ENCODE assay signal across 29 cellular contexts in genomic region chr1:26550946-26551345, GRCh38. TPM values are rescaled to one million over a fixed set of nuclear protein-coding genes. Genes with fewer than 3 reads are reported as not detected.
A peak's percentile ranks its signal among the peaks of the same experiment; 100 is the strongest.
DNase-seq lines count a peak whose midpoint lies in the region; ATAC-seq, FAIRE-seq and TF ChIP-seq lines count a peak whose summit lies in the region.
"Had no signal": no experiment of that assay in that cellular context is flagged by ENCODE, and none has a peak within 500 bp of the region (broad histone marks: within the 10 kb centered on the region; RNA-seq: fewer than 3 reads in every experiment).

No MANE protein-coding gene starts in this region.

- peaks cover 30% of the 10 kb centered on the region for H3K4me1 ChIP-seq in CD4-positive, alpha-beta memory T cell (ENCODE audit: insufficient read depth, low read length)

- H3K4me3 Mint-ChIP-seq in activated naive CD8-positive, alpha-beta T cell, result no peak overlapping the region
- H3K4me3 Mint-ChIP-seq in activated naive CD8-positive, alpha-beta T cell treated with anti-CD3 and anti-CD28 coated beads for 36 hours, result no peak overlapping the region
- H3K4me3 Mint-ChIP-seq in CD4-positive, alpha-beta memory T cell, result no peak overlapping the region
- H3K4me3 Mint-ChIP-seq in T-helper 17 cell (no peak overlapping the region), immature natural killer cell (no peak overlapping the region)
- H3K4me3 Mint-ChIP-seq: activated CD8-positive, alpha-beta memory T cell treated with anti-CD3 and anti-CD28 coated beads, Interleukin-2, amount 10 ng/mL, durations not matched to agents 7 days and 5 days; activated naive CD4-positive, alpha-beta T cell treated with anti-CD3 and anti-CD28 coated beads, Interleukin-2, amount 10 ng/mL, durations not matched to agents 7 days and 5 days; activated T-cell treated with anti-CD3 and anti-CD28 coated beads, Interleukin-2, amount 50 U/mL, for 72 hours; effector memory CD8-positive, alpha-beta T cell; GM23338; HFFc6; nephron; stimulated activated memory B cell treated with anti-CD40 and anti-IgM and Interleukin-4, amounts not matched to agents 10 μg/mL and 1 μg/mL and 100 μg/mL, for 72 hours had no signal

- FAIRE-seq in GM12891 (lab: Jason Lieb, UNC), result no peak

- no peaks in the 10 kb centered on the region for H3K27me3 ChIP-seq in CD4-positive, alpha-beta memory T cell (ENCODE audit: insufficient read depth, low read length)
- H3K27me3 ChIP-seq: Peyer's patch, suprapubic skin, upper lobe of left lung had no signal

- no peaks in the 10 kb centered on the region for H3K9me3 Mint-ChIP-seq in activated naive CD8-positive, alpha-beta T cell (ENCODE audit: low read depth)
- H3K9me3 Mint-ChIP-seq in activated naive CD8-positive, alpha-beta T cell treated with anti-CD3 and anti-CD28 coated beads for 36 hours, result no peaks in the 10 kb centered on the region
- H3K9me3 Mint-ChIP-seq in CD4-positive, alpha-beta memory T cell, result no peaks in the 10 kb centered on the region
- H3K9me3 Mint-ChIP-seq in immature natural killer cell, result no peaks in the 10 kb centered on the region
- H3K9me3 Mint-ChIP-seq: activated naive CD4-positive, alpha-beta T cell treated with anti-CD3 and anti-CD28 coated beads, Interleukin-2, amount 10 ng/mL, durations not matched to agents 7 days and 5 days; activated T-cell treated with anti-CD3 and anti-CD28 coated beads, Interleukin-2, amount 50 U/mL, for 72 hours; effector memory CD8-positive, alpha-beta T cell; GM23338; HFFc6; nephron; stimulated activated memory B cell treated with anti-CD40 and anti-IgM and Interleukin-4, amounts not matched to agents 10 μg/mL and 1 μg/mL and 100 μg/mL, for 72 hours had no signal

- CTCF ChIA-PET in CD4-positive, alpha-beta memory T cell (lab: Charles Lee; ENCODE audit: partially characterized antibody), result interaction anchor here (1.5 to 14.0 kb wide), 4 partner anchors 11 to 259 kb away, joined by 3 to 96 read pairs (median 6); no protein-coding TSS in a partner anchor

- H3K4me3 ChIP-seq in CD4-positive, alpha-beta memory T cell (ENCODE audit: low read length in 2 of 2), result no peak overlapping the region
- H3K4me3 ChIP-seq: coronary artery, GM23338, mucosa of descending colon, Peyer's patch, suprapubic skin, upper lobe of left lung had no signal

- ATAC-seq in T-helper 17 cell (no peak), HG02852 (IDR thresholded peaks at IDR 0.05; ENCODE audit: unreplicated experiment) (no peak)
- ATAC-seq: activated CD8-positive, alpha-beta memory T cell treated with anti-CD3 and anti-CD28 coated beads, Interleukin-2, amount 10 ng/mL, durations not matched to agents 7 days and 5 days; activated T-cell treated with anti-CD3 and anti-CD28 coated beads, Interleukin-2, amount 50 U/mL, for 72 hours; effector memory CD8-positive, alpha-beta T cell; GM23338; mucosa of descending colon; stimulated activated memory B cell treated with anti-CD40 and anti-IgM and Interleukin-4, amounts not matched to agents 10 μg/mL and 1 μg/mL and 100 μg/mL, for 72 hours had no signal

- no peaks in the 10 kb centered on the region for H3K9me3 ChIP-seq in CD4-positive, alpha-beta memory T cell (ENCODE audit: control insufficient read depth in 1 of 2, low read length in 2 of 2)
- H3K9me3 ChIP-seq in T-helper 17 cell (ENCODE audit: control insufficient read depth, low read length, poor library complexity, severe bottlenecking), result no peaks in the 10 kb centered on the region
- H3K9me3 ChIP-seq: mucosa of descending colon, Peyer's patch, suprapubic skin, upper lobe of left lung had no signal

- POLR2A ChIA-PET in CD4-positive, alpha-beta memory T cell (lab: Charles Lee; ENCODE audit: partially characterized antibody), result interaction anchor here (1.0 to 2.0 kb wide), 3 partner anchors 9 to 50 kb away, joined by 3 to 7 read pairs (median 3); no protein-coding TSS in a partner anchor

- peaks cover 29% of the 10 kb centered on the region for H3K4me1 Mint-ChIP-seq in activated naive CD8-positive, alpha-beta T cell (ENCODE audit: low read depth)
- H3K4me1 Mint-ChIP-seq in activated naive CD8-positive, alpha-beta T cell treated with anti-CD3 and anti-CD28 coated beads for 36 hours, result peaks cover 40% of the 10 kb centered on the region
- H3K4me1 Mint-ChIP-seq in CD4-positive, alpha-beta memory T cell, result peaks cover 19 to 30% (median 26%) of the 10 kb centered on the region in 4 donors
- H3K4me1 Mint-ChIP-seq in T-helper 17 cell (peaks cover 38% of the 10 kb centered on the region), immature natural killer cell (peaks cover 50 to 54% of the 10 kb centered on the region in 2 donors)
- H3K4me1 Mint-ChIP-seq: GM23338, nephron had no signal

- H3K27ac Mint-ChIP-seq in activated naive CD8-positive, alpha-beta T cell, result peak overlapping the region; percentile 50
- H3K27ac Mint-ChIP-seq in activated naive CD8-positive, alpha-beta T cell treated with anti-CD3 and anti-CD28 coated beads for 36 hours, result no peak overlapping the region
- peak overlapping the region in 4 of 7 donors; percentile 10 to 87 (median 38) for H3K27ac Mint-ChIP-seq in CD4-positive, alpha-beta memory T cell
- peak overlapping the region; percentile 24 for H3K27ac Mint-ChIP-seq in T-helper 17 cell
- peak overlapping the region in 4 of 6 donors; percentile 48 to 71 (median 56) for H3K27ac Mint-ChIP-seq in immature natural killer cell
- H3K27ac Mint-ChIP-seq: activated CD8-positive, alpha-beta memory T cell treated with anti-CD3 and anti-CD28 coated beads, Interleukin-2, amount 10 ng/mL, durations not matched to agents 7 days and 5 days; activated naive CD4-positive, alpha-beta T cell treated with anti-CD3 and anti-CD28 coated beads, Interleukin-2, amount 10 ng/mL, durations not matched to agents 7 days and 5 days; activated T-cell treated with anti-CD3 and anti-CD28 coated beads, Interleukin-2, amount 50 U/mL, for 72 hours; GM23338; HFFc6; nephron; stimulated activated memory B cell treated with anti-CD40 and anti-IgM and Interleukin-4, amounts not matched to agents 10 μg/mL and 1 μg/mL and 100 μg/mL, for 72 hours had no signal

- no peak for DNase-seq in activated naive CD8-positive, alpha-beta T cell treated with anti-CD3 and anti-CD28 coated beads for 36 hours
- DNase-seq in CD4-positive, alpha-beta memory T cell, result no peak
- DNase-seq in T-helper 17 cell (no peak), immature natural killer cell (no peak), GM12891 (ENCODE audit: insufficient read length, low spot score) (no peak)
- DNase-seq: activated CD4-positive, alpha-beta T cell treated with anti-CD3 and anti-CD28 coated beads for 4 hours; activated CD8-positive, alpha-beta memory T cell treated with anti-CD3 and anti-CD28 coated beads, Interleukin-2, amount 10 ng/mL, durations not matched to agents 7 days and 5 days; activated naive CD4-positive, alpha-beta T cell treated with anti-CD3 and anti-CD28 coated beads, Interleukin-2, amount 10 ng/mL, durations not matched to agents 7 days and 5 days; activated T-cell treated with anti-CD3 and anti-CD28 coated beads, Interleukin-2, amount 50 U/mL, for 72 hours; amygdala; Calu3; effector memory CD8-positive, alpha-beta T cell; HFFc6; mammary epithelial cell; NCI-H1092; NCI-H1694 treated with DMSO at 0.1 percent for 48 hours; NCI-H526 treated with DMSO at 0.1 percent for 48 hours; Peyer's patch; T1000; upper lobe of left lung; WERI-Rb-1 had no signal

- H3K27ac ChIP-seq in CD4-positive, alpha-beta memory T cell (ENCODE audit: low read depth, low read length), result no peak overlapping the region
- H3K27ac ChIP-seq: coronary artery, Peyer's patch, suprapubic skin, upper lobe of left lung, WERI-Rb-1 had no signal

- peaks cover 73% of the 10 kb centered on the region for H3K36me3 ChIP-seq in CD4-positive, alpha-beta memory T cell (ENCODE audit: insufficient read depth, low read length)

- TF ChIP-seq POLR2A in GM12891 (IDR thresholded peaks at IDR 0.05; ENCODE audit: low read depth, low read length), result no peak

- intact Hi-C loops in CD4-positive, alpha-beta memory T cell (cut with micrococcal nuclease), result no loop called here

- no peaks in the 10 kb centered on the region for H3K27me3 Mint-ChIP-seq in activated naive CD8-positive, alpha-beta T cell
- no peaks in the 10 kb centered on the region for H3K27me3 Mint-ChIP-seq in activated naive CD8-positive, alpha-beta T cell treated with anti-CD3 and anti-CD28 coated beads for 36 hours
- no peaks in the 10 kb centered on the region for H3K27me3 Mint-ChIP-seq in CD4-positive, alpha-beta memory T cell
- H3K27me3 Mint-ChIP-seq in T-helper 17 cell (no peaks in the 10 kb centered on the region), immature natural killer cell (ENCODE audit: low read depth in 3 of 3) (peaks cover 0 to 11% (median 0%) of the 10 kb centered on the region in 3 donors)
- H3K27me3 Mint-ChIP-seq: activated CD8-positive, alpha-beta memory T cell treated with anti-CD3 and anti-CD28 coated beads, Interleukin-2, amount 10 ng/mL, durations not matched to agents 7 days and 5 days; activated naive CD4-positive, alpha-beta T cell treated with anti-CD3 and anti-CD28 coated beads, Interleukin-2, amount 10 ng/mL, durations not matched to agents 7 days and 5 days; effector memory CD8-positive, alpha-beta T cell; stimulated activated memory B cell treated with anti-CD40 and anti-IgM and Interleukin-4, amounts not matched to agents 10 μg/mL and 1 μg/mL and 100 μg/mL, for 72 hours had no signal

- no peaks in the 10 kb centered on the region for H3K36me3 Mint-ChIP-seq in activated naive CD8-positive, alpha-beta T cell
- peaks cover 36% of the 10 kb centered on the region for H3K36me3 Mint-ChIP-seq in activated naive CD8-positive, alpha-beta T cell treated with anti-CD3 and anti-CD28 coated beads for 36 hours
- H3K36me3 Mint-ChIP-seq in CD4-positive, alpha-beta memory T cell, result peaks cover 38 to 67% of the 10 kb centered on the region in 2 donors
- H3K36me3 Mint-ChIP-seq in T-helper 17 cell (ENCODE audit: low read depth) (peaks cover 4% of the 10 kb centered on the region), immature natural killer cell (peaks cover 13 to 37% (median 14%) of the 10 kb centered on the region in 3 donors)

TF ChIP-seq in GM12891, 5 proteins besides CTCF, POLR2A, EP300 and RAD21:
- TF ChIP-seq SPI1 (IDR thresholded peaks at IDR 0.05; ENCODE audit: low read depth, low read length) (no peak), TAF1 (IDR thresholded peaks at IDR 0.05; ENCODE audit: low read depth, low read length) (no peak), PAX5 (IDR thresholded peaks at IDR 0.05; ENCODE audit: insufficient read depth, low read length, severe bottlenecking) (no peak), POU2F2 (IDR thresholded peaks at IDR 0.05; ENCODE audit: low read depth, low read length) (no peak)

RNA-seq across cellular contexts. Expression of gene RPS6KA1, which starts 21.4 kb away (rescaled TPM):
- 100 to 1,000 TPM; 131 to 133 TPM for total RNA-seq in activated naive CD8-positive, alpha-beta T cell treated with anti-CD3 and anti-CD28 coated beads for 36 hours
- 100 to 1,000 TPM; 106 to 108 TPM for total RNA-seq in CD4-positive, alpha-beta memory T cell
- polyA plus RNA-seq in CD4-positive, alpha-beta memory T cell, result 100 to 1,000 TPM; 180 to 215 TPM
- 10 to 100 TPM; 76.3 to 98.0 TPM for total RNA-seq in T-helper 17 cell
- polyA plus RNA-seq in immature natural killer cell, result 100 to 1,000 TPM; 292 to 371 (median 349) TPM
- polyA plus RNA-seq in GM12891 (2012; ENCODE audit: low read depth, missing spikeins), result 86.7 TPM
